Comparison of ENCODE assay signal across 37 cellular contexts in the genomic region with DNA sequence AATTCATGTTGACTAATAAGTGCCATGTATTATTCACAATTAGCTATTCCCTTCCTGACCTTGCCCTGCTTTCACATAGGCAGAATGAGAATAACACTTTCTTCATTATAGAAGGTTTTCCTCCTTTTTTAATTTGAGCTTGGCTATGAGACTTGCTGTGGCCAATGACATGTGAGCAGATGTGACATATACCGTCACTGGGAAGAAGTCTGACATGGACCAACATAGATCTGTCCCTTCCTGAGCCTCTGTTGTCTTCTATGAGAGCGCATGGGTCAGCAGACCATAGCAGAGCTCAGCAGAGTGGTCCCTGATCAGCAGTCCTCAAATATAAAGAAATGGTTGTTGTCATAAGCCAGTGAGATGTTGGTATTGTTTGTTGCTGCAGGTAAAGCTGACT.
"Had no signal": no experiment of that assay in that cellular context is flagged by ENCODE, and none has a peak within 500 bp of the region (broad histone marks: within the 10 kb centered on the region; RNA-seq: fewer than 3 reads in every experiment).

No MANE protein-coding gene starts in this region.

- H3K4me3 ChIP-seq: adrenal gland, body of pancreas, breast epithelium had no signal

- H3K4me1 ChIP-seq: adrenal gland, body of pancreas, breast epithelium had no signal

- H3K27me3 Mint-ChIP-seq: activated B cell treated with CpG ODN at 0.5 μM for 24 hours; activated CD4-positive, alpha-beta memory T cell treated with anti-CD3 and anti-CD28 coated beads for 36 hours; activated CD4-positive, alpha-beta T cell treated with anti-CD3 and anti-CD28 coated beads, Interleukin-2, amount 10 ng/mL, durations not matched to agents 24 days and 14 days; activated CD8-positive, alpha-beta T cell treated with anti-CD3 and anti-CD28 coated beads for 36 hours; activated naive CD8-positive, alpha-beta T cell treated with anti-CD3 and anti-CD28 coated beads for 36 hours; activated T-helper 17 cell treated with anti-CD3 and anti-CD28 coated beads, Interleukin-2, amount 50 U/mL, for 72 hours had no signal

- FAIRE-seq: astrocyte, TTC549 had no signal

- H3K4me3 Mint-ChIP-seq: activated B cell treated with CpG ODN at 0.5 μM for 24 hours; activated CD4-positive, alpha-beta memory T cell treated with anti-CD3 and anti-CD28 coated beads for 36 hours; activated CD4-positive, alpha-beta T cell treated with anti-CD3 and anti-CD28 coated beads, Interleukin-2, amount 10 ng/mL, durations not matched to agents 24 days and 14 days; activated CD8-positive, alpha-beta T cell treated with anti-CD3 and anti-CD28 coated beads for 36 hours; activated naive CD4-positive, alpha-beta T cell treated with anti-CD3 and anti-CD28 coated beads for 36 hours; activated naive CD8-positive, alpha-beta T cell treated with anti-CD3 and anti-CD28 coated beads for 36 hours; activated T-cell treated with anti-CD3 and anti-CD28 coated beads, Interleukin-2, amount 50 U/mL, for 4 hours; activated T-cell treated with anti-CD3 and anti-CD28 coated beads, Interleukin-2, amount 50 U/mL, for 72 hours; activated T-helper 1 cell treated with anti-CD3 and anti-CD28 coated beads, Interleukin-12 subunit alpha, Interleukin-12 subunit beta, Interleukin-2, Interleukin-4 antibody, amounts not matched to agents 30 ng/mL and 10 ng/mL and 1 ng/mL, durations not matched to agents 14 hours and 24 hours and 36 hours; activated T-helper 17 cell treated with anti-CD3 and anti-CD28 coated beads, Interleukin-2, amount 50 U/mL, for 72 hours; T-helper 1 cell treated with Interleukin-12 subunit alpha and Interleukin-12 subunit beta and Interleukin-4 antibody, amounts not matched to agents 30 μg/mL and 1 μg/mL, for 36 hours; T-helper 2 cell treated with Interferon-gamma antibody and Interleukin-4, amounts not matched to agents 5 μg/mL and 100 μg/mL, for 36 hours had no signal

- DNase-seq: activated B cell treated with CpG ODN at 0.5 μM for 24 hours; activated CD4-positive, alpha-beta memory T cell treated with anti-CD3 and anti-CD28 coated beads for 36 hours; activated CD4-positive, alpha-beta T cell treated with anti-CD3 and anti-CD28 coated beads for 4 hours; activated CD4-positive, alpha-beta T cell treated with anti-CD3 and anti-CD28 coated beads, Interleukin-2, amount 10 ng/mL, durations not matched to agents 24 days and 14 days; activated CD4-positive, alpha-beta T cell treated with anti-CD3 and anti-CD28 coated beads, Interleukin-2, amount 50 U/mL, for 1 hour; activated CD4-positive, alpha-beta T cell treated with anti-CD3 and anti-CD28 coated beads, Interleukin-2, amount 50 U/mL, for 4 hours; activated CD4-positive, CD25-positive, alpha-beta regulatory T cell treated with anti-CD3 and anti-CD28 coated beads, Interleukin-2, amount 50 U/mL, for 72 hours; activated CD8-positive, alpha-beta memory T cell treated with anti-CD3 and anti-CD28 coated beads, Interleukin-2, amount 50 U/mL, for 4 hours; activated CD8-positive, alpha-beta T cell treated with anti-CD3 and anti-CD28 coated beads for 36 hours; activated effector memory CD4-positive, alpha-beta T cell treated with anti-CD3 and anti-CD28 coated beads, Interleukin-2, amount 50 U/mL, for 16 hours; activated gamma-delta T cell treated with Interleukin-2 at 50 U/mL for 16 hours; activated naive CD4-positive, alpha-beta T cell; activated naive CD4-positive, alpha-beta T cell treated with anti-CD3 and anti-CD28 coated beads for 36 hours; activated naive CD4-positive, alpha-beta T cell treated with anti-CD3 and anti-CD28 coated beads, Interleukin-2, amount 50 U/mL, for 16 hours; activated naive CD8-positive, alpha-beta T cell treated with anti-CD3 and anti-CD28 coated beads for 36 hours; activated T-cell treated with anti-CD3 and anti-CD28 coated beads for 4 hours; activated T-cell treated with anti-CD3 and anti-CD28 coated beads, Interleukin-2, amount 50 U/mL, for 1 hour; activated T-cell treated with anti-CD3 and anti-CD28 coated beads, Interleukin-2, amount 50 U/mL, for 4 hours; activated T-cell treated with anti-CD3 and anti-CD28 coated beads, Interleukin-2, amount 50 U/mL, for 72 hours; adrenal gland; amniotic stem cell; aorta; body of pancreas; brain microvascular endothelial cell; central memory CD4-positive, alpha-beta T cell; T-helper 1 cell; T-helper 2 cell; T-helper 9 cell had no signal

- H3K9me3 Mint-ChIP-seq: activated B cell treated with CpG ODN at 0.5 μM for 24 hours; activated CD4-positive, alpha-beta T cell treated with anti-CD3 and anti-CD28 coated beads, Interleukin-2, amount 10 ng/mL, durations not matched to agents 24 days and 14 days; activated CD8-positive, alpha-beta T cell treated with anti-CD3 and anti-CD28 coated beads for 36 hours; activated naive CD4-positive, alpha-beta T cell treated with anti-CD3 and anti-CD28 coated beads for 36 hours; activated naive CD8-positive, alpha-beta T cell treated with anti-CD3 and anti-CD28 coated beads for 36 hours; activated T-cell treated with anti-CD3 and anti-CD28 coated beads, Interleukin-2, amount 50 U/mL, for 4 hours; activated T-cell treated with anti-CD3 and anti-CD28 coated beads, Interleukin-2, amount 50 U/mL, for 72 hours; activated T-helper 1 cell treated with anti-CD3 and anti-CD28 coated beads, Interleukin-12 subunit alpha, Interleukin-12 subunit beta, Interleukin-2, Interleukin-4 antibody, amounts not matched to agents 30 ng/mL and 10 ng/mL and 1 ng/mL, durations not matched to agents 14 hours and 24 hours and 36 hours; activated T-helper 17 cell treated with anti-CD3 and anti-CD28 coated beads, Interleukin-2, amount 50 U/mL, for 72 hours; T-helper 1 cell treated with Interleukin-12 subunit alpha and Interleukin-12 subunit beta and Interleukin-4 antibody, amounts not matched to agents 30 μg/mL and 1 μg/mL, for 36 hours; T-helper 2 cell treated with Interferon-gamma antibody and Interleukin-4, amounts not matched to agents 5 μg/mL and 100 μg/mL, for 36 hours had no signal

- H3K27ac Mint-ChIP-seq: activated B cell treated with CpG ODN at 0.5 μM for 24 hours; activated CD4-positive, alpha-beta memory T cell treated with anti-CD3 and anti-CD28 coated beads for 36 hours; activated CD4-positive, alpha-beta T cell treated with anti-CD3 and anti-CD28 coated beads, Interleukin-2, amount 10 ng/mL, durations not matched to agents 24 days and 14 days; activated CD8-positive, alpha-beta T cell treated with anti-CD3 and anti-CD28 coated beads for 36 hours; activated naive CD4-positive, alpha-beta T cell treated with anti-CD3 and anti-CD28 coated beads for 36 hours; activated naive CD4-positive, alpha-beta T cell treated with anti-CD3 and anti-CD28 coated beads, Interleukin-2, amount 50 U/mL, for 72 hours; activated naive CD8-positive, alpha-beta T cell treated with anti-CD3 and anti-CD28 coated beads for 36 hours; activated T-cell treated with anti-CD3 and anti-CD28 coated beads, Interleukin-2, amount 50 U/mL, for 72 hours; activated T-helper 1 cell treated with anti-CD3 and anti-CD28 coated beads, Interleukin-12 subunit alpha, Interleukin-12 subunit beta, Interleukin-2, Interleukin-4 antibody, amounts not matched to agents 30 ng/mL and 10 ng/mL and 1 ng/mL, durations not matched to agents 14 hours and 24 hours and 36 hours; activated T-helper 17 cell treated with anti-CD3 and anti-CD28 coated beads, Interleukin-2, amount 50 U/mL, for 72 hours; T-helper 1 cell treated with Interleukin-12 subunit alpha and Interleukin-12 subunit beta and Interleukin-4 antibody, amounts not matched to agents 30 μg/mL and 1 μg/mL, for 36 hours; T-helper 2 cell treated with Interferon-gamma antibody and Interleukin-4, amounts not matched to agents 5 μg/mL and 100 μg/mL, for 36 hours had no signal

- H3K27me3 ChIP-seq: adrenal gland, body of pancreas, brain microvascular endothelial cell, breast epithelium had no signal

- H3K9me3 ChIP-seq: adrenal gland, body of pancreas, breast epithelium had no signal

- H3K27ac ChIP-seq: adrenal gland, body of pancreas, brain microvascular endothelial cell, breast epithelium, VCaP had no signal

- H3K4me1 Mint-ChIP-seq: activated B cell treated with CpG ODN at 0.5 μM for 24 hours; activated CD4-positive, alpha-beta T cell treated with anti-CD3 and anti-CD28 coated beads, Interleukin-2, amount 10 ng/mL, durations not matched to agents 24 days and 14 days; activated T-helper 17 cell treated with anti-CD3 and anti-CD28 coated beads, Interleukin-2, amount 50 U/mL, for 72 hours had no signal

- H3K36me3 ChIP-seq: adrenal gland, brain microvascular endothelial cell, breast epithelium had no signal

- ATAC-seq: activated CD8-positive, alpha-beta T cell treated with anti-CD3 and anti-CD28 coated beads for 36 hours; activated naive CD4-positive, alpha-beta T cell treated with anti-CD3 and anti-CD28 coated beads, Interleukin-2, amount 50 U/mL, for 72 hours; activated T-cell treated with anti-CD3 and anti-CD28 coated beads, Interleukin-2, amount 50 U/mL, for 4 hours; activated T-cell treated with anti-CD3 and anti-CD28 coated beads, Interleukin-2, amount 50 U/mL, for 72 hours; activated T-helper 17 cell treated with anti-CD3 and anti-CD28 coated beads, Interleukin-2, amount 50 U/mL, for 72 hours; body of pancreas had no signal

- H3K36me3 Mint-ChIP-seq: activated CD4-positive, alpha-beta memory T cell treated with anti-CD3 and anti-CD28 coated beads for 36 hours; activated naive CD4-positive, alpha-beta T cell treated with anti-CD3 and anti-CD28 coated beads, Interleukin-2, amount 50 U/mL, for 72 hours; activated naive CD8-positive, alpha-beta T cell treated with anti-CD3 and anti-CD28 coated beads for 36 hours had no signal
